ENCODE assay signal across 2 cellular contexts in genomic region chr18:5456577-5457466, GRCh38.
TF ChIP-seq lines count a peak whose summit lies in the region.

No MANE protein-coding gene starts in this region.

TF ChIP-seq in A549, 52 proteins besides CTCF, POLR2A, EP300 and RAD21 (continued from another document):
- TF ChIP-seq HMGXB4 (CRISPR knock-in tag; IDR thresholded peaks at IDR 0.05; ENCODE audit: borderline replicate concordance): no peak

TF ChIP-seq in GM12878, 131 proteins besides CTCF, POLR2A, EP300 and RAD21 (continued from another document):
- no peak for TF ChIP-seq ZBTB33 (IDR thresholded peaks at IDR 0.05)
- no peak for TF ChIP-seq KLF5 (IDR thresholded peaks at IDR 0.05; ENCODE audit: partially characterized antibody)
TF ChIP-seq in GM12878: peak in this region for 0.
